In genomic region chr7:92737706-92738105, GRCh38 we compare ENCODE assay signal across 12 cellular contexts.
DNase-seq lines count a peak whose midpoint lies in the region; ATAC-seq and TF ChIP-seq lines count a peak whose summit lies in the region.
"Had no signal": no experiment of that assay in that cellular context is flagged by ENCODE, and none has a peak within 500 bp of the region (broad histone marks: within the 10 kb centered on the region; RNA-seq: fewer than 3 reads in every experiment).

No MANE protein-coding gene starts in this region.

- H3K4me1 ChIP-seq in heart right ventricle = peaks cover 0 to 30% (median 10%) of the 10 kb centered on the region in 9 donors

- no peak overlapping the region for H3K4me3 ChIP-seq in heart right ventricle

- H3K27ac ChIP-seq in heart right ventricle = no peak overlapping the region

- CTCF ChIA-PET in activated CD4-positive, alpha-beta T cell treated with anti-CD3 and anti-CD28 coated beads for 36 hours (lab: Charles Lee) = interaction anchor here (0.5 to 0.6 kb wide), 2 partner anchors 76 to 274 kb away, joined by 4 read pairs; no protein-coding TSS in a partner anchor

- peaks cover 45% of the 10 kb centered on the region for H3K36me3 Mint-ChIP-seq in activated CD4-positive, alpha-beta T cell treated with anti-CD3 and anti-CD28 coated beads for 36 hours (ENCODE audit: low read depth)
- H3K36me3 Mint-ChIP-seq in mesothelial cell of epicardium = peaks cover 19% of the 10 kb centered on the region
- H3K36me3 Mint-ChIP-seq: natural killer cell had no signal

- no peaks in the 10 kb centered on the region for H3K9me3 ChIP-seq in heart right ventricle

- H3K27ac Mint-ChIP-seq in activated CD4-positive, alpha-beta T cell treated with anti-CD3 and anti-CD28 coated beads for 36 hours = peak overlapping the region; percentile 32
- peak overlapping the region; percentile 6 for H3K27ac Mint-ChIP-seq in mesothelial cell of epicardium
- H3K27ac Mint-ChIP-seq: natural killer cell had no signal

- 100% methylated on average over 1 of the region's 1 CpG for WGBS in heart right ventricle, 2 donors

- DNase-seq in activated CD4-positive, alpha-beta T cell treated with anti-CD3 and anti-CD28 coated beads for 36 hours = no peak
- DNase-seq in activated CD4-positive, alpha-beta T cell treated with anti-CD3 and anti-CD28 coated beads for 4 hours = no peak
- DNase-seq in mesothelial cell of epicardium (ENCODE audit: low spot score in 2 of 2, unreplicated experiment in 2 of 2) (no peak), amygdala (lab: John Stamatoyannopoulos, UW) (no peak), cortex of kidney (lab: John Stamatoyannopoulos, UW) (no peak), heart right ventricle (no peak)
- DNase-seq: Karpas-422, natural killer cell, RPMI8226 had no signal

- H3K4me3 Mint-ChIP-seq in activated CD4-positive, alpha-beta T cell treated with anti-CD3 and anti-CD28 coated beads for 36 hours = no peak overlapping the region
- no peak overlapping the region for H3K4me3 Mint-ChIP-seq in mesothelial cell of epicardium
- H3K4me3 Mint-ChIP-seq: central memory CD8-positive, alpha-beta T cell; natural killer cell had no signal

- POLR2A ChIA-PET in activated CD4-positive, alpha-beta T cell treated with anti-CD3 and anti-CD28 coated beads for 36 hours (lab: Charles Lee) = no interaction called here

- H3K4me1 Mint-ChIP-seq in activated CD4-positive, alpha-beta T cell treated with anti-CD3 and anti-CD28 coated beads for 36 hours = peaks cover 53% of the 10 kb centered on the region
- H3K4me1 Mint-ChIP-seq in mesothelial cell of epicardium = peaks cover 16% of the 10 kb centered on the region

- TF ChIP-seq CTCF in mesothelial cell of epicardium (IDR thresholded peaks at IDR 0.05; ENCODE audit: unreplicated experiment) = no peak
- TF ChIP-seq CTCF in heart right ventricle (IDR thresholded peaks at IDR 0.05) = no peak

- H3K27me3 ChIP-seq in heart right ventricle = no peaks in the 10 kb centered on the region

- no peak for ATAC-seq in activated CD4-positive, alpha-beta T cell treated with anti-CD3 and anti-CD28 coated beads for 36 hours
- ATAC-seq in GM21529 (IDR thresholded peaks at IDR 0.05; ENCODE audit: unreplicated experiment) = peak; percentile 95
- peak; percentile 89 for ATAC-seq in HG03139 (IDR thresholded peaks at IDR 0.05; ENCODE audit: unreplicated experiment)
- no peak for ATAC-seq in heart right ventricle
- ATAC-seq: natural killer cell had no signal

- intact Hi-C loops in activated CD4-positive, alpha-beta T cell treated with anti-CD3 and anti-CD28 coated beads for 36 hours (cut with DNase I, micrococcal nuclease) = no loop called here
- intact Hi-C loops in heart right ventricle (cut with DNase I) = no loop called here

- H3K27me3 Mint-ChIP-seq in activated CD4-positive, alpha-beta T cell treated with anti-CD3 and anti-CD28 coated beads for 36 hours = no peaks in the 10 kb centered on the region
- H3K27me3 Mint-ChIP-seq in mesothelial cell of epicardium (ENCODE audit: low read depth) = no peaks in the 10 kb centered on the region
- H3K27me3 Mint-ChIP-seq: central memory CD8-positive, alpha-beta T cell had no signal

- H3K9me3 Mint-ChIP-seq in activated CD4-positive, alpha-beta T cell treated with anti-CD3 and anti-CD28 coated beads for 36 hours (ENCODE audit: low read depth) = peaks cover 6% of the 10 kb centered on the region
- peaks cover 9% of the 10 kb centered on the region for H3K9me3 Mint-ChIP-seq in mesothelial cell of epicardium
- H3K9me3 Mint-ChIP-seq: central memory CD8-positive, alpha-beta T cell; natural killer cell had no signal

- no peaks in the 10 kb centered on the region for H3K36me3 ChIP-seq in heart right ventricle

Comparison
In these comparisons a context has a peak if more than half of its experiments do, and no peak if none do; other contexts are left out.
1. ATAC-seq: peak in GM21529 (single experiment) and HG03139 (single experiment); none in activated CD4-positive, alpha-beta T cell treated with anti-CD3 and anti-CD28 coated beads for 36 hours (single experiment) and heart right ventricle (0 of 8).